ENCODE assay signal across 1 cellular context in the genomic region with DNA sequence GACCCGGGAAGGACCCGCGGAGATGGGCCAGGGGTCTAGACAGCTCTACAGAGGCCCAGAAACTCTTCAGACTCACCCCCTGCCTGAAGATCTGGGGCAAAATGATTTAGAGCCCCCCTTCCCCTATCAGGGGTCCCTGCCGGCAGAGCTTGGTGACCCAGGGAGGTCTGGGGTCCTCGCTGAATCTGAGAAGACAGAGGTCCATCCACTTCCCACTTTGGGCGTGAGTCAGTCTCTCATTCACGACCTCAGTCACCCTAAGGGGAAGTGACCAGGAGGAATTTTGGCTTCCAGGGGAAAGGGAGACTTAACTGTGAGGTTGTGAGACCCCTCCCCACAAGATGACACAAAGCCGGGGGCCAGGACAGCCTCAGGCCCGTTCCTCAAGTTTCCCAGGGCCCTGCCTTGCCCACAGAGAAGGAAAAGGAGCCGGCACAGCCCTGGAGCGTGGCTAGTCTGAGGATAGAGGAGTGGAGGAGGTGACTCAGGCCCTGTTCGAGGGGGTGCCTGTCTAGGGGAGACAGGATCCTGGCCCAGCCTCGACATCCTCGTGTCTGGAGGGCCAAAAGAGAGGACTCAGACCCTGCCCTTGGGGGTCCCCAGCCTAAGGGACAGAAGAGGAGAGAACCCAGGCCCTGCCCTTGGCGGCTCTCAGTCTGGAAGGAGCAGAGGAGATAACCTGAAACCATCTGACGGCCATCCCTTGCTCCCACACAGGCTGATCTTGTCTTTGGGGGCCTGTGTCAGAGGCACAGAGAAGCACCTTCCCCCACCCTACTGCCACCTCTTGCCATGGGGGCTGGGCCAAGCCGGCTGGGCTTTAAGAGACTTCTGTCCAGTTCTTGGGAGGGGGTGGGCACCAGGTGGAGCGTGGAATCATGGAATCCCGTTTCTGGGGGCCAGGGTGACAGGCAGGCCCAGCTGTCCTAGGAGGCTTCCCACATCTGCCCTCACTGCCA.
TF ChIP-seq lines count a peak whose summit lies in the region.

No MANE protein-coding gene starts in this region.

TF ChIP-seq in HepG2, 621 proteins besides CTCF, POLR2A, EP300 and RAD21:
- no peak for TF ChIP-seq MTA1 (CRISPR knock-in tag; IDR thresholded peaks at IDR 0.05; ENCODE audit: borderline replicate concordance)
- TF ChIP-seq SNRNP70 (IDR thresholded peaks at IDR 0.05; ENCODE audit: low read depth, low read length) = no peak
- TF ChIP-seq ZNF572 (CRISPR knock-in tag; IDR thresholded peaks at IDR 0.05) = 0 out of 2 replicates have a peak, but pooled peaks have one; percentile 42
- TF ChIP-seq MIXL1 (CRISPR knock-in tag; IDR thresholded peaks at IDR 0.05) = no peak
- TF ChIP-seq STAT5B (CRISPR knock-in tag; IDR thresholded peaks at IDR 0.05) = no peak
- TF ChIP-seq ZNF773 (CRISPR knock-in tag; IDR thresholded peaks at IDR 0.05; ENCODE audit: borderline replicate concordance) = no peak
- 0 out of 2 replicates have a peak, but pooled peaks have one; percentile 12 for TF ChIP-seq ZNF350 (CRISPR knock-in tag; IDR thresholded peaks at IDR 0.05; ENCODE audit: borderline replicate concordance, low read depth)
- TF ChIP-seq SNAPC4 (CRISPR knock-in tag; IDR thresholded peaks at IDR 0.05) = no peak
- no peak for TF ChIP-seq AGO1 (IDR thresholded peaks at IDR 0.05; ENCODE audit: low read depth, low read length, poor library complexity, severe bottlenecking)
- TF ChIP-seq, protein P1, sequence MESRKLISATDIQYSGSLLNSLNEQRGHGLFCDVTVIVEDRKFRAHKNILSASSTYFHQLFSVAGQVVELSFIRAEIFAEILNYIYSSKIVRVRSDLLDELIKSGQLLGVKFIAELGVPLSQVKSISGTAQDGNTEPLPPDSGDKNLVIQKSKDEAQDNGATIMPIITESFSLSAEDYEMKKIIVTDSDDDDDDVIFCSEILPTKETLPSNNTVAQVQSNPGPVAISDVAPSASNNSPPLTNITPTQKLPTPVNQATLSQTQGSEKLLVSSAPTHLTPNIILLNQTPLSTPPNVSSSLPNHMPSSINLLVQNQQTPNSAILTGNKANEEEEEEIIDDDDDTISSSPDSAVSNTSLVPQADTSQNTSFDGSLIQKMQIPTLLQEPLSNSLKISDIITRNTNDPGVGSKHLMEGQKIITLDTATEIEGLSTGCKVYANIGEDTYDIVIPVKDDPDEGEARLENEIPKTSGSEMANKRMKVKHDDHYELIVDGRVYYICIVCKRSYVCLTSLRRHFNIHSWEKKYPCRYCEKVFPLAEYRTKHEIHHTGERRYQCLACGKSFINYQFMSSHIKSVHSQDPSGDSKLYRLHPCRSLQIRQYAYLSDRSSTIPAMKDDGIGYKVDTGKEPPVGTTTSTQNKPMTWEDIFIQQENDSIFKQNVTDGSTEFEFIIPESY (CRISPR knock-in tag; IDR thresholded peaks at IDR 0.05) = no peak
- TF ChIP-seq, protein P2, sequence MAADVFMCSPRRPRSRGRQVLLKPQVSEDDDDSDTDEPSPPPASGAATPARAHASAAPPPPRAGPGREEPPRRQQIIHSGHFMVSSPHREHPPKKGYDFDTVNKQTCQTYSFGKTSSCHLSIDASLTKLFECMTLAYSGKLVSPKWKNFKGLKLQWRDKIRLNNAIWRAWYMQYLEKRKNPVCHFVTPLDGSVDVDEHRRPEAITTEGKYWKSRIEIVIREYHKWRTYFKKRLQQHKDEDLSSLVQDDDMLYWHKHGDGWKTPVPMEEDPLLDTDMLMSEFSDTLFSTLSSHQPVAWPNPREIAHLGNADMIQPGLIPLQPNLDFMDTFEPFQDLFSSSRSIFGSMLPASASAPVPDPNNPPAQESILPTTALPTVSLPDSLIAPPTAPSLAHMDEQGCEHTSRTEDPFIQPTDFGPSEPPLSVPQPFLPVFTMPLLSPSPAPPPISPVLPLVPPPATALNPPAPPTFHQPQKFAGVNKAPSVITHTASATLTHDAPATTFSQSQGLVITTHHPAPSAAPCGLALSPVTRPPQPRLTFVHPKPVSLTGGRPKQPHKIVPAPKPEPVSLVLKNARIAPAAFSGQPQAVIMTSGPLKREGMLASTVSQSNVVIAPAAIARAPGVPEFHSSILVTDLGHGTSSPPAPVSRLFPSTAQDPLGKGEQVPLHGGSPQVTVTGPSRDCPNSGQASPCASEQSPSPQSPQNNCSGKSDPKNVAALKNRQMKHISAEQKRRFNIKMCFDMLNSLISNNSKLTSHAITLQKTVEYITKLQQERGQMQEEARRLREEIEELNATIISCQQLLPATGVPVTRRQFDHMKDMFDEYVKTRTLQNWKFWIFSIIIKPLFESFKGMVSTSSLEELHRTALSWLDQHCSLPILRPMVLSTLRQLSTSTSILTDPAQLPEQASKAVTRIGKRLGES (CRISPR knock-in tag; IDR thresholded peaks at IDR 0.05; ENCODE audit: borderline replicate concordance) = no peak
- TF ChIP-seq ZNF879 (CRISPR knock-in tag; IDR thresholded peaks at IDR 0.05) = no peak
- TF ChIP-seq SALL1 (CRISPR knock-in tag; IDR thresholded peaks at IDR 0.05) = peak; percentile 6; the same call in 1 of the 2 replicates
- TF ChIP-seq SMC3 (IDR thresholded peaks at IDR 0.05; ENCODE audit: low read length) = no peak
